Comparison of ENCODE assay signal across 20 cellular contexts in genomic region chr5:181220178-181220515, GRCh38. TPM values are rescaled to one million over a fixed set of nuclear protein-coding genes. Genes with fewer than 3 reads are reported as not detected.
DNase-seq lines count a peak whose midpoint lies in the region; ATAC-seq and TF ChIP-seq lines count a peak whose summit lies in the region.
"Had no signal": no experiment of that assay in that cellular context is flagged by ENCODE, and none has a peak within 500 bp of the region (broad histone marks: within the 10 kb centered on the region; RNA-seq: fewer than 3 reads in every experiment).

No MANE protein-coding gene starts in this region.

- H3K4me3 Mint-ChIP-seq in activated T-cell treated with anti-CD3 and anti-CD28 coated beads, Interleukin-2, amount 50 U/mL, for 4 hours: peak overlapping the region; percentile 29
- H3K4me3 Mint-ChIP-seq in dendritic cell treated with granulocyte-macrophage colony-stimulating factor and Interleukin-4, amounts not matched to agents 40 ng/mL and 50 ng/mL, for 4 days: no peak overlapping the region

- H3F3A ChIP-seq in MM.1S (ENCODE audit: insufficient read depth, low read length): peaks cover 66% of the 10 kb centered on the region

- no peaks in the 10 kb centered on the region for H3K36me3 Mint-ChIP-seq in activated T-cell treated with anti-CD3 and anti-CD28 coated beads, Interleukin-2, amount 50 U/mL, for 4 hours (ENCODE audit: insufficient read depth)
- H3K36me3 Mint-ChIP-seq in dendritic cell treated with granulocyte-macrophage colony-stimulating factor and Interleukin-4, amounts not matched to agents 40 ng/mL and 50 ng/mL, for 4 days (ENCODE audit: low read depth): peaks cover 9% of the 10 kb centered on the region

- H3K4me1 ChIP-seq in MM.1S (ENCODE audit: low read length) (peaks cover 22% of the 10 kb centered on the region), mesendoderm (ENCODE audit: control insufficient read depth, low read depth, low read length) (peaks cover 4% of the 10 kb centered on the region)

- H3K27me3 Mint-ChIP-seq in activated T-cell treated with anti-CD3 and anti-CD28 coated beads, Interleukin-2, amount 50 U/mL, for 4 hours (ENCODE audit: low read depth): peaks cover 3% of the 10 kb centered on the region
- peaks cover 21% of the 10 kb centered on the region for H3K27me3 Mint-ChIP-seq in dendritic cell treated with granulocyte-macrophage colony-stimulating factor and Interleukin-4, amounts not matched to agents 40 ng/mL and 50 ng/mL, for 4 days

- no peaks in the 10 kb centered on the region for H3K9me2 ChIP-seq in MM.1S (replicated peaks; ENCODE audit: insufficient read depth, low read length)

- no peak overlapping the region for H3K4ac ChIP-seq in mesendoderm (ENCODE audit: low read depth, low read length)

- no peak for TF ChIP-seq CTCF in MM.1S (IDR thresholded peaks at IDR 0.05; ENCODE audit: low read length)

- no peak overlapping the region for H2BK120ac ChIP-seq in mesendoderm (ENCODE audit: low read depth, low read length)

- no peaks in the 10 kb centered on the region for H4K20me1 ChIP-seq in MM.1S (ENCODE audit: insufficient read depth, low read length)

- H3K4me2 ChIP-seq in MM.1S (ENCODE audit: low read depth, low read length) (no peak overlapping the region), mesendoderm (ENCODE audit: low read length) (no peak overlapping the region)
- H3K4me2 ChIP-seq: hepatocyte, PC-9 had no signal

- H3K27me3 ChIP-seq in MM.1S (replicated peaks; ENCODE audit: insufficient read depth, low read length) (no peaks in the 10 kb centered on the region), mesendoderm (ENCODE audit: insufficient read depth, low read length, poor library complexity) (no peaks in the 10 kb centered on the region)
- H3K27me3 ChIP-seq: hepatocyte, right atrium auricular region, SJSA1, stomach, upper lobe of right lung had no signal

- no peak overlapping the region for H4K8ac ChIP-seq in mesendoderm (ENCODE audit: low read depth, low read length)

- no peaks in the 10 kb centered on the region for H3K9me3 Mint-ChIP-seq in activated T-cell treated with anti-CD3 and anti-CD28 coated beads, Interleukin-2, amount 50 U/mL, for 4 hours
- no peaks in the 10 kb centered on the region for H3K9me3 Mint-ChIP-seq in dendritic cell treated with granulocyte-macrophage colony-stimulating factor and Interleukin-4, amounts not matched to agents 40 ng/mL and 50 ng/mL, for 4 days

- no peak overlapping the region for H3K4me3 ChIP-seq in MM.1S (ENCODE audit: low read length)
- no peak overlapping the region for H3K4me3 ChIP-seq in mesendoderm (ENCODE audit: low read length)
- H3K4me3 ChIP-seq: HAP-1, hepatocyte, PC-9, right atrium auricular region, SJSA1, stomach, upper lobe of right lung had no signal

- ATAC-seq in activated T-cell treated with anti-CD3 and anti-CD28 coated beads, Interleukin-2, amount 50 U/mL, for 4 hours: no peak
- ATAC-seq: upper lobe of right lung had no signal

- no peaks in the 10 kb centered on the region for H3K9me3 ChIP-seq in MM.1S (replicated peaks; ENCODE audit: insufficient read depth, low read length)
- H3K9me3 ChIP-seq: HAP-1, neutrophil, right atrium auricular region, SJSA1, stomach, upper lobe of right lung had no signal

- intact Hi-C loops in dendritic cell treated with granulocyte-macrophage colony-stimulating factor and Interleukin-4, amounts not matched to agents 40 ng/mL and 50 ng/mL, for 4 days (cut with micrococcal nuclease): loop anchor here (5.0 kb wide), 1 partner anchor 42 kb away; the partner anchor contains the start of gene TRIM52
- intact Hi-C loops in posterior vena cava (cut with DNase I): no loop called here

- DNase-seq in activated T-cell treated with anti-CD3 and anti-CD28 coated beads, Interleukin-2, amount 50 U/mL, for 4 hours: no peak
- DNase-seq in activated T-cell treated with anti-CD3 and anti-CD28 coated beads, Interleukin-2, amount 50 U/mL, for 48 hours: no peak
- peak; percentile 4 for DNase-seq in MM.1S
- peak; percentile 71 for DNase-seq in posterior vena cava (ENCODE audit: low spot score)
- DNase-seq in mesendoderm: no peak
- DNase-seq in cortex of kidney (lab: John Stamatoyannopoulos, UW): no peak
- no peak for DNase-seq in SHP77 treated with DMSO at 0.1 percent for 48 hours (lab: John Stamatoyannopoulos, UW)
- DNase-seq: ACHN, EL, kidney, NCI-H1694, PC-9, stomach, upper lobe of right lung had no signal

- no CpG with 5 or more reads among the region's 10 CpGs for WGBS in mesendoderm (ENCODE audit: extremely low coverage, insufficient coverage, low lambda C conversion rate)

- H3K79me2 ChIP-seq in MM.1S (ENCODE audit: low read length) (peaks cover 15% of the 10 kb centered on the region), mesendoderm (ENCODE audit: control insufficient read depth, insufficient read depth, low read length) (peaks cover 2% of the 10 kb centered on the region)

- H3K9ac ChIP-seq in MM.1S (ENCODE audit: low read length) (no peak overlapping the region), mesendoderm (ENCODE audit: low read length) (no peak overlapping the region)

- no peak overlapping the region for H3K56ac ChIP-seq in mesendoderm (ENCODE audit: low read length)

- H3K27ac ChIP-seq in MM.1S (ENCODE audit: low read length) (no peak overlapping the region), mesendoderm (ENCODE audit: low read depth, low read length) (no peak overlapping the region)
- H3K27ac ChIP-seq: hepatocyte, neutrophil, PC-9, right atrium auricular region, SJSA1, stomach, upper lobe of right lung had no signal

- no peak overlapping the region for H3K18ac ChIP-seq in mesendoderm (ENCODE audit: low read length)

- H2AK5ac ChIP-seq in mesendoderm (ENCODE audit: low read length): no peak overlapping the region

- no peak overlapping the region for H2BK15ac ChIP-seq in mesendoderm (replicated peaks; ENCODE audit: low read depth)

- peaks cover 3% of the 10 kb centered on the region for H3K79me1 ChIP-seq in mesendoderm (ENCODE audit: low read length)

- no peak overlapping the region for H4K5ac ChIP-seq in mesendoderm (ENCODE audit: low read length)

- peak overlapping the region; percentile 41 for H3K27ac Mint-ChIP-seq in dendritic cell treated with granulocyte-macrophage colony-stimulating factor and Interleukin-4, amounts not matched to agents 40 ng/mL and 50 ng/mL, for 4 days

- H3K4me1 Mint-ChIP-seq in activated T-cell treated with anti-CD3 and anti-CD28 coated beads, Interleukin-2, amount 50 U/mL, for 4 hours (ENCODE audit: low read depth): peaks cover 48% of the 10 kb centered on the region
- peaks cover 65% of the 10 kb centered on the region for H3K4me1 Mint-ChIP-seq in dendritic cell treated with granulocyte-macrophage colony-stimulating factor and Interleukin-4, amounts not matched to agents 40 ng/mL and 50 ng/mL, for 4 days (ENCODE audit: low read depth)

- no peak overlapping the region for H2BK5ac ChIP-seq in mesendoderm (ENCODE audit: low read length)

- H3K23ac ChIP-seq in mesendoderm (ENCODE audit: low read length): no peak overlapping the region

- no peak overlapping the region for H2AFZ ChIP-seq in MM.1S (ENCODE audit: low read length)
- H2AFZ ChIP-seq: hepatocyte, PC-9 had no signal

- H3K36me3 ChIP-seq in MM.1S (replicated peaks; ENCODE audit: insufficient read depth, low read length) (no peaks in the 10 kb centered on the region), mesendoderm (ENCODE audit: control insufficient read depth, insufficient read depth, low read length) (no peaks in the 10 kb centered on the region)
- H3K36me3 ChIP-seq: neutrophil, right atrium auricular region, stomach, upper lobe of right lung had no signal

RNA-seq across cellular contexts. Expression of gene TRIM41, which starts 2.9 kb away (rescaled TPM):
- 10 to 100 TPM; 37.6 to 39.5 (median 38.3) TPM for total RNA-seq in activated T-cell treated with anti-CD3 and anti-CD28 coated beads, Interleukin-2, amount 50 U/mL, for 4 hours
- total RNA-seq in posterior vena cava: 10 to 100 TPM; 15.2 to 20.4 TPM
- polyA plus RNA-seq in mesendoderm (2013, experiment 1 of 2): 15.1 TPM
- polyA plus RNA-seq in mesendoderm (2013, experiment 2 of 2): 14.4 TPM

RNA-seq across cellular contexts. Expression of gene TRIM7, which starts 15.2 kb away (rescaled TPM):
- 1 to 10 TPM in 1 of 3 donors, under 1 TPM in 2; 0.18 to 2.1 (median 0.99) TPM for total RNA-seq in activated T-cell treated with anti-CD3 and anti-CD28 coated beads, Interleukin-2, amount 50 U/mL, for 4 hours
- total RNA-seq in posterior vena cava: 1 to 10 TPM; 3.1 to 3.5 TPM
- 0.04 TPM for polyA plus RNA-seq in mesendoderm (2013, experiment 1 of 2)
- polyA plus RNA-seq in mesendoderm (2013, experiment 2 of 2): 0.06 TPM
- total RNA-seq: hepatocyte had no signal

RNA-seq across cellular contexts. Expression of gene RACK1, which starts 23.6 kb away (rescaled TPM):
- 1,000 to 10,000 TPM; 2,938 to 3,145 (median 2,972) TPM for total RNA-seq in activated T-cell treated with anti-CD3 and anti-CD28 coated beads, Interleukin-2, amount 50 U/mL, for 4 hours
- total RNA-seq in posterior vena cava: 1,000 to 10,000 TPM; 1,013 to 1,030 TPM
- polyA plus RNA-seq in mesendoderm (2013, experiment 1 of 2): 3,047 TPM
- 3,083 TPM for polyA plus RNA-seq in mesendoderm (2013, experiment 2 of 2)

RNA-seq across cellular contexts. Expression of gene TRIM52, which starts 40.8 kb away (rescaled TPM):
- 10 to 100 TPM; 11.4 to 12.5 (median 12.0) TPM for total RNA-seq in activated T-cell treated with anti-CD3 and anti-CD28 coated beads, Interleukin-2, amount 50 U/mL, for 4 hours
- total RNA-seq in posterior vena cava: 10 to 100 TPM in 1 of 2 donors, 1 to 10 TPM in 1; 9.5 to 12.1 TPM
- polyA plus RNA-seq in mesendoderm (2013, experiment 1 of 2): 2.8 TPM
- 2.8 TPM for polyA plus RNA-seq in mesendoderm (2013, experiment 2 of 2)

Comparison
In these comparisons a context has a peak if more than half of its experiments do, and no peak if none do; other contexts are left out.
1. DNase-seq: peak in MM.1S (single experiment) and posterior vena cava (single experiment); none in activated T-cell treated with anti-CD3 and anti-CD28 coated beads, Interleukin-2, amount 50 U/mL, for 4 hours (single experiment), activated T-cell treated with anti-CD3 and anti-CD28 coated beads, Interleukin-2, amount 50 U/mL, for 48 hours (0 of 2), mesendoderm (single experiment), cortex of kidney (single experiment) and SHP77 treated with DMSO at 0.1 percent for 48 hours (single experiment).